Comparison of ENCODE assay signal across 8 cellular contexts in genomic region chr12:31317471-31318397, GRCh38. TPM values are rescaled to one million over a fixed set of nuclear protein-coding genes. Genes with fewer than 3 reads are reported as not detected.
DNase-seq lines count a peak whose midpoint lies in the region; ATAC-seq, FAIRE-seq and TF ChIP-seq lines count a peak whose summit lies in the region.

No MANE protein-coding gene starts in this region.

- no peak overlapping the region for H3K23ac ChIP-seq in mesendoderm (ENCODE audit: low read length)

- H3K27me3 ChIP-seq in mammary epithelial cell (ENCODE audit: insufficient read depth, low read length) (no peaks in the 10 kb centered on the region), mesendoderm (ENCODE audit: insufficient read depth, low read length, poor library complexity) (no peaks in the 10 kb centered on the region)

- TF ChIP-seq CTCF in GM12875 (IDR thresholded peaks at IDR 0.05; ENCODE audit: borderline replicate concordance, insufficient read depth, low read depth, low read length) (no peak), LNCaP clone FGC (IDR thresholded peaks at IDR 0.05; ENCODE audit: control insufficient read depth, extremely low read depth, insufficient read depth) (no peak), mammary epithelial cell (conservative IDR thresholded peaks at IDR 0.05 in 1 of 2, IDR thresholded peaks at IDR 0.05 in 1 of 2; ENCODE audit: extremely low read depth in 1 of 2, insufficient read depth in 1 of 2, low read depth in 1 of 2, low read length in 2 of 2) (no peak)

- H3K4ac ChIP-seq in mesendoderm (ENCODE audit: low read depth, low read length) = no peak overlapping the region

- intact Hi-C loops in mammary epithelial cell (cut with micrococcal nuclease) = no loop called here

- in situ Hi-C loops in mammary epithelial cell (cut with MboI; ENCODE audit: low sequenced_read_pairs in 2 of 2) = no loop called here

- CTCF ChIA-PET in mammary epithelial cell (lab: Charles Lee; ENCODE audit: low non-redundant PET) = no interaction called here

- FAIRE-seq in HTR-8/SVneo (lab: Jason Lieb, UNC) = no peak

- H3K79me2 ChIP-seq in mammary epithelial cell (ENCODE audit: insufficient read depth, low read length) (peaks cover 100% of the 10 kb centered on the region), mesendoderm (ENCODE audit: control insufficient read depth, insufficient read depth, low read length) (peaks cover 85% of the 10 kb centered on the region)

- DNase-seq in LNCaP clone FGC (ENCODE audit: low read depth) = peak; percentile 41
- peak; percentile 33 for DNase-seq in mammary epithelial cell
- no peak for DNase-seq in mesendoderm
- DNase-seq in HTR-8/SVneo (ENCODE audit: insufficient read length, low spot score) = no peak
- DNase-seq in NCI-H1105 (lab: John Stamatoyannopoulos, UW) = no peak
- DNase-seq in anterior cingulate cortex (lab: John Stamatoyannopoulos, UW) = no peak

- WGBS in mammary epithelial cell (ENCODE audit: low coverage, missing lambda C conversion rate) = 18% methylated on average over 8 of the region's 8 CpGs
- WGBS in mesendoderm (ENCODE audit: extremely low coverage, insufficient coverage, low lambda C conversion rate) = no CpG with 5 or more reads among the region's 8 CpGs

- dilution Hi-C loops in mammary epithelial cell (cut with HindIII; ENCODE audit: low sequenced_read_pairs) = no loop called here

- BruUV-seq in mammary epithelial cell (replicated peaks; lab: Mats Ljungman, UMichigan) = no TSS peak

- peak overlapping the region; percentile 51 for H3K56ac ChIP-seq in mesendoderm (ENCODE audit: low read length)

- H3K18ac ChIP-seq in mesendoderm (ENCODE audit: low read length) = no peak overlapping the region

- no peak overlapping the region for H2BK5ac ChIP-seq in mesendoderm (ENCODE audit: low read length)

- H3K4me2 ChIP-seq in mammary epithelial cell (ENCODE audit: insufficient read depth, low read depth, low read length) (peak overlapping the region; percentile 86), mesendoderm (ENCODE audit: low read length) (peak overlapping the region; percentile 27)

- H3K4me1 ChIP-seq in mammary epithelial cell (ENCODE audit: insufficient read depth, low read length) (peaks cover 17% of the 10 kb centered on the region), mesendoderm (ENCODE audit: control insufficient read depth, low read depth, low read length) (peaks cover 14% of the 10 kb centered on the region)

- no peak for ATAC-seq in GM21619 (IDR thresholded peaks at IDR 0.05; ENCODE audit: unreplicated experiment)

- peak overlapping the region; percentile 70 for H3K9ac ChIP-seq in mammary epithelial cell (ENCODE audit: insufficient read depth, low read length)
- peak overlapping the region; percentile 31 for H3K9ac ChIP-seq in mesendoderm (ENCODE audit: low read length)

- H2AFZ ChIP-seq in mammary epithelial cell (ENCODE audit: low read depth, low read length) = no peak overlapping the region

- H3K36me3 ChIP-seq in mammary epithelial cell (ENCODE audit: insufficient read depth, low read length) (no peaks in the 10 kb centered on the region), mesendoderm (ENCODE audit: control insufficient read depth, insufficient read depth, low read length) (no peaks in the 10 kb centered on the region)

- H4K5ac ChIP-seq in mesendoderm (ENCODE audit: low read length) = no peak overlapping the region

- no peak overlapping the region for H2BK120ac ChIP-seq in mesendoderm (ENCODE audit: low read depth, low read length)

- H3K27ac ChIP-seq in mammary epithelial cell (ENCODE audit: insufficient read depth, low read depth, low read length) = peak overlapping the region; percentile 61
- no peak overlapping the region for H3K27ac ChIP-seq in mesendoderm (ENCODE audit: low read depth, low read length)

- H2BK15ac ChIP-seq in mesendoderm (replicated peaks; ENCODE audit: low read depth) = no peak overlapping the region

- peak overlapping the region; percentile 29 for H3K4me3 ChIP-seq in GM12875 (ENCODE audit: low read depth, low read length)
- H3K4me3 ChIP-seq in LNCaP clone FGC (ENCODE audit: low read depth, low read length) = peak overlapping the region; percentile 49
- H3K4me3 ChIP-seq in mammary epithelial cell (replicated peaks in 1 of 3; ENCODE audit: insufficient read depth in 1 of 3, low read depth in 2 of 3, low read length in 3 of 3) = peak overlapping the region; percentile 22 to 58 (median 55)
- no peak overlapping the region for H3K4me3 ChIP-seq in mesendoderm (ENCODE audit: low read length)

- H4K20me1 ChIP-seq in mammary epithelial cell (ENCODE audit: insufficient read depth, low read length) = peaks cover 10% of the 10 kb centered on the region

- H3K79me1 ChIP-seq in mesendoderm (ENCODE audit: low read length) = no peaks in the 10 kb centered on the region

- no peak overlapping the region for H2AK5ac ChIP-seq in mesendoderm (ENCODE audit: low read length)

- H4K8ac ChIP-seq in mesendoderm (ENCODE audit: low read depth, low read length) = no peak overlapping the region

- no peaks in the 10 kb centered on the region for H3K9me3 ChIP-seq in mammary epithelial cell (replicated peaks; ENCODE audit: insufficient read depth, low read length)

RNA-seq across cellular contexts. Expression of gene SINHCAF, which starts 8.2 kb away (rescaled TPM):
- total RNA-seq in mammary epithelial cell = 10 to 100 TPM; 63.5 to 78.2 TPM
- 29.7 TPM for polyA plus RNA-seq in mammary epithelial cell
- 40.3 TPM for polyA minus RNA-seq in mammary epithelial cell
- polyA plus RNA-seq in mesendoderm (2013, experiment 1 of 2) = 320 TPM
- 315 TPM for polyA plus RNA-seq in mesendoderm (2013, experiment 2 of 2)

Comparison
In these comparisons a context has a peak if more than half of its experiments do, and no peak if none do; other contexts are left out.
1. DNase-seq: peak in LNCaP clone FGC (single experiment) and mammary epithelial cell (single experiment); none in mesendoderm (single experiment), HTR-8/SVneo (single experiment), NCI-H1105 (single experiment) and anterior cingulate cortex (0 of 58).